9 cellular contexts compared by ENCODE assay signal in genomic region chr14:91870001-91870400, GRCh38. TPM values are rescaled to one million over a fixed set of nuclear protein-coding genes. Genes with fewer than 3 reads are reported as not detected.
DNase-seq lines count a peak whose midpoint lies in the region; ATAC-seq and TF ChIP-seq lines count a peak whose summit lies in the region.
"Had no signal": no experiment of that assay in that cellular context is flagged by ENCODE, and none has a peak within 500 bp of the region (broad histone marks: within the 10 kb centered on the region; RNA-seq: fewer than 3 reads in every experiment).

No MANE protein-coding gene starts in this region.

- intact Hi-C loops in activated T-helper 1 cell treated with anti-CD3 and anti-CD28 coated beads, Interleukin-12 subunit alpha, Interleukin-12 subunit beta, Interleukin-2, Interleukin-4 antibody, amounts not matched to agents 30 ng/mL and 10 ng/mL and 1 ng/mL, durations not matched to agents 14 hours and 24 hours and 36 hours (cut with micrococcal nuclease) = loop anchor here (5.0 to 10.0 kb wide), 3 partner anchors 237 to 685 kb away; partner anchors contain the start of genes ATXN3 and GPR68

- H3K27ac ChIP-seq in OCI-LY1 (ENCODE audit: low read depth, low read length, poor library complexity, severe bottlenecking) = peak overlapping the region; percentile 99
- peak overlapping the region; percentile 32 to 46 for H3K27ac ChIP-seq in liver (ENCODE audit: low read depth in 1 of 2, low read length in 2 of 2)
- H3K27ac ChIP-seq in thoracic aorta = peak overlapping the region; percentile 50 to 77

- no peaks in the 10 kb centered on the region for H4K20me1 ChIP-seq in OCI-LY1 (ENCODE audit: insufficient read depth, low read length)

- H3K36me3 ChIP-seq in OCI-LY1 (ENCODE audit: insufficient read depth, low read length) (no peaks in the 10 kb centered on the region), liver (ENCODE audit: control insufficient read depth in 4 of 4, insufficient read depth in 3 of 4, low read depth in 1 of 4, low read length in 3 of 4) (no peaks in the 10 kb centered on the region), thoracic aorta (peaks cover 43% of the 10 kb centered on the region)

- H3F3A ChIP-seq in OCI-LY1 (ENCODE audit: insufficient read depth, low read length) = no peaks in the 10 kb centered on the region

- peak overlapping the region; percentile 80 for H3K4me3 Mint-ChIP-seq in activated T-helper 1 cell treated with anti-CD3 and anti-CD28 coated beads, Interleukin-12 subunit alpha, Interleukin-12 subunit beta, Interleukin-2, Interleukin-4 antibody, amounts not matched to agents 30 ng/mL and 10 ng/mL and 1 ng/mL, durations not matched to agents 14 hours and 24 hours and 36 hours

- no peaks in the 10 kb centered on the region for H3K9me3 ChIP-seq in OCI-LY1 (ENCODE audit: low read length)
- no peaks in the 10 kb centered on the region for H3K9me3 ChIP-seq in liver (ENCODE audit: control insufficient read depth in 4 of 4, low read length in 3 of 4)
- H3K9me3 ChIP-seq in thoracic aorta = no peaks in the 10 kb centered on the region
- H3K9me3 ChIP-seq: ascending aorta had no signal

- no peaks in the 10 kb centered on the region for H3K9me3 Mint-ChIP-seq in activated T-helper 1 cell treated with anti-CD3 and anti-CD28 coated beads, Interleukin-12 subunit alpha, Interleukin-12 subunit beta, Interleukin-2, Interleukin-4 antibody, amounts not matched to agents 30 ng/mL and 10 ng/mL and 1 ng/mL, durations not matched to agents 14 hours and 24 hours and 36 hours

- H3K27me3 ChIP-seq in OCI-LY1 (ENCODE audit: insufficient read depth, low read length) (no peaks in the 10 kb centered on the region), liver (ENCODE audit: control insufficient read depth in 4 of 4, insufficient read depth in 4 of 4, low read length in 3 of 4) (no peaks in the 10 kb centered on the region), thoracic aorta (replicated peaks; ENCODE audit: insufficient read depth) (no peaks in the 10 kb centered on the region)
- H3K27me3 ChIP-seq: ascending aorta had no signal

- H3K4me3 ChIP-seq in OCI-LY1 (ENCODE audit: low read depth, low read length, poor library complexity, severe bottlenecking) (peak overlapping the region; percentile 24), liver (ENCODE audit: low read depth in 1 of 3, low read length in 3 of 3) (no peak overlapping the region), thoracic aorta (no peak overlapping the region)
- H3K4me3 ChIP-seq: ascending aorta had no signal

- peak overlapping the region; percentile 97 for H3K27ac Mint-ChIP-seq in activated T-helper 1 cell treated with anti-CD3 and anti-CD28 coated beads, Interleukin-12 subunit alpha, Interleukin-12 subunit beta, Interleukin-2, Interleukin-4 antibody, amounts not matched to agents 30 ng/mL and 10 ng/mL and 1 ng/mL, durations not matched to agents 14 hours and 24 hours and 36 hours

- H3K4me2 ChIP-seq in OCI-LY1 (ENCODE audit: low read length) = peak overlapping the region; percentile 42

- peak; percentile 50 for DNase-seq in activated T-helper 1 cell treated with anti-CD3 and anti-CD28 coated beads, Interleukin-12 subunit alpha, Interleukin-12 subunit beta, Interleukin-2, Interleukin-4 antibody, amounts not matched to agents 30 ng/mL and 10 ng/mL and 1 ng/mL, durations not matched to agents 14 hours and 24 hours and 36 hours (ENCODE audit: low spot score)
- no peak for DNase-seq in thoracic aorta (ENCODE audit: low spot score)
- DNase-seq in iPS-NIHi7 (ENCODE audit: extremely low spot score) = no peak
- DNase-seq in GOT3 (lab: John Stamatoyannopoulos, UW) = no peak
- DNase-seq: NK-92 treated with Interleukin-12 subunit alpha and Interleukin-12 subunit beta, amount 100 ng/mL, for 24 hours had no signal

- ATAC-seq in thoracic aorta (ENCODE audit: insufficient number of reproducible peaks, low FRiP score, low read depth) (no peak), GM21528 (IDR thresholded peaks at IDR 0.05; ENCODE audit: low FRiP score, unreplicated experiment) (no peak)

- 69% methylated on average over 16 of the region's 16 CpGs for WGBS in liver

- H3K9ac ChIP-seq in OCI-LY1 (ENCODE audit: low read length) (peak overlapping the region; percentile 13; the same call in 1 of the 2 replicates), liver (ENCODE audit: low read depth in 1 of 2, low read length in 2 of 2) (no peak overlapping the region)

- H3K27me3 Mint-ChIP-seq in activated T-helper 1 cell treated with anti-CD3 and anti-CD28 coated beads, Interleukin-12 subunit alpha, Interleukin-12 subunit beta, Interleukin-2, Interleukin-4 antibody, amounts not matched to agents 30 ng/mL and 10 ng/mL and 1 ng/mL, durations not matched to agents 14 hours and 24 hours and 36 hours (ENCODE audit: insufficient read depth) = peaks cover 2% of the 10 kb centered on the region

- H3K36me3 Mint-ChIP-seq in activated T-helper 1 cell treated with anti-CD3 and anti-CD28 coated beads, Interleukin-12 subunit alpha, Interleukin-12 subunit beta, Interleukin-2, Interleukin-4 antibody, amounts not matched to agents 30 ng/mL and 10 ng/mL and 1 ng/mL, durations not matched to agents 14 hours and 24 hours and 36 hours (ENCODE audit: low read depth) = peaks cover 2% of the 10 kb centered on the region

- H3K79me2 ChIP-seq in OCI-LY1 (ENCODE audit: insufficient read depth, low read length) = no peaks in the 10 kb centered on the region

- no peaks in the 10 kb centered on the region for H3K9me2 ChIP-seq in OCI-LY1 (ENCODE audit: low read depth, low read length)

- TF ChIP-seq CTCF in OCI-LY1 (IDR thresholded peaks at IDR 0.05; ENCODE audit: low read length) = no peak
- TF ChIP-seq CTCF in liver (IDR thresholded peaks at IDR 0.05; ENCODE audit: low read depth, low read length, missing input control) = no peak
- no peak for TF ChIP-seq CTCF in thoracic aorta (IDR thresholded peaks at IDR 0.05)

- H3K4me1 Mint-ChIP-seq in activated T-helper 1 cell treated with anti-CD3 and anti-CD28 coated beads, Interleukin-12 subunit alpha, Interleukin-12 subunit beta, Interleukin-2, Interleukin-4 antibody, amounts not matched to agents 30 ng/mL and 10 ng/mL and 1 ng/mL, durations not matched to agents 14 hours and 24 hours and 36 hours (ENCODE audit: low read depth) = peaks cover 94% of the 10 kb centered on the region

- TF ChIP-seq RAD21 in liver (IDR thresholded peaks at IDR 0.05) = no peak

- no peak overlapping the region for H2AFZ ChIP-seq in OCI-LY1 (ENCODE audit: low read length)

- H3K4me1 ChIP-seq in OCI-LY1 (ENCODE audit: insufficient read depth, low read length, severe bottlenecking) (peaks cover 91% of the 10 kb centered on the region), liver (ENCODE audit: control insufficient read depth in 4 of 4, insufficient read depth in 4 of 4, low read length in 3 of 4) (peaks cover 2 to 30% (median 17%) of the 10 kb centered on the region in 4 donors), thoracic aorta (ENCODE audit: control insufficient read depth in 1 of 2, low read depth in 2 of 2) (peaks cover 21 to 52% of the 10 kb centered on the region in 2 donors)

TF ChIP-seq in liver, 16 proteins besides CTCF, POLR2A, EP300 and RAD21 (continues in another document):
- TF ChIP-seq SP1 (IDR thresholded peaks at IDR 0.05) (no peak), YY1 (IDR thresholded peaks at IDR 0.05) (no peak), HNF4A (conservative IDR thresholded peaks at IDR 0.05) (no peak), ZBTB33 (IDR thresholded peaks at IDR 0.05) (no peak), EGR1 (IDR thresholded peaks at IDR 0.05; ENCODE audit: low read depth in 2 of 2) (no peak), JUND (IDR thresholded peaks at IDR 0.05) (no peak), REST (IDR thresholded peaks at IDR 0.05) (no peak)

RNA-seq across cellular contexts. Expression of gene TC2N, which starts 2.7 kb away (rescaled TPM):
- 21.5 and 27.2 TPM in 2 replicates for total RNA-seq in activated T-helper 1 cell treated with anti-CD3 and anti-CD28 coated beads, Interleukin-12 subunit alpha, Interleukin-12 subunit beta, Interleukin-2, Interleukin-4 antibody, amounts not matched to agents 30 ng/mL and 10 ng/mL and 1 ng/mL, durations not matched to agents 14 hours and 24 hours and 36 hours
- 1 to 10 TPM; 1.9 to 6.4 TPM for total RNA-seq in liver
- 1 to 10 TPM in 1 of 2 donors, under 1 TPM in 1; 0.62 to 1.3 TPM for polyA plus RNA-seq in liver
- total RNA-seq in thoracic aorta = 100 to 1,000 TPM; 146 to 172 TPM

Comparison
In these comparisons a context has a peak if more than half of its experiments do, and no peak if none do; other contexts are left out.
1. H3K27ac ChIP-seq: peak in every context shown above with its lines; median percentile 99 in OCI-LY1; 64 in thoracic aorta; 39 in liver.